Comparison of ENCODE assay signal across 1 cellular context in the genomic region with DNA sequence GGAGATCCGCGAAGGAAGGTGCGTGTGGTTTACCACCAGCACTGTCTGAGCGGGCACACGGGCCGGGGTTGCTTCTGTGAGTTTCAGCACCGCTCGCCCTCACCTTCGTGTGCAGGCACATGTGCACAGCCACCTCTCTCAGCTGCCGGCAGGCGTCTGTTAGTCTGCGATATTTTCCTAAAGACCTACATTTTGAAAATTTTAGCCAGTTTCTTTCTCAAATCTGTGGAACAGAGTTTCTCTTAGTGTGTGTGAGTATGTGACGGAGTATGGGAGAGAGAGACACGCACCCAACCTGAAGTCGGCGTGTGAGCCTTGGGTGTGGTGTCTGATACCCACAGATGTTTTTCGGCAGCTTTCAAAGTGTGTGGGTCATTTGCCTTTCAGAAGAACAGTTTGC. TPM values are rescaled to one million over a fixed set of nuclear protein-coding genes. Genes with fewer than 3 reads are reported as not detected.
"Had no signal": no experiment of that assay in that cellular context is flagged by ENCODE, and none has a peak within 500 bp of the region (broad histone marks: within the 10 kb centered on the region; RNA-seq: fewer than 3 reads in every experiment).

No MANE protein-coding gene starts in this region.

RNA-seq across cellular contexts. Expression of gene MUC20, which starts 49.5 kb away (rescaled TPM):
- total RNA-seq: astrocyte had no signal
